In genomic region chr13:48578516-48579166, GRCh38 we compare ENCODE assay signal across 8 cellular contexts. TPM values are rescaled to one million over a fixed set of nuclear protein-coding genes. Genes with fewer than 3 reads are reported as not detected.
A peak's percentile ranks its signal among the peaks of the same experiment; 100 is the strongest.
DNase-seq lines count a peak whose midpoint lies in the region; ATAC-seq, FAIRE-seq and TF ChIP-seq lines count a peak whose summit lies in the region.

No MANE protein-coding gene starts in this region.

- H2AFZ ChIP-seq in HepG2 (ENCODE audit: low read length), result no peak overlapping the region
- H2AFZ ChIP-seq in PC-9, result no peak overlapping the region

- no peak for TF ChIP-seq RAD21 in HepG2 (CRISPR knock-in tag; IDR thresholded peaks at IDR 0.05)

- peak overlapping the region; percentile 18; the same call in 1 of the 2 replicates for H3K4me2 ChIP-seq in HepG2 (ENCODE audit: low read depth, low read length)
- H3K4me2 ChIP-seq in PC-9, result no peak overlapping the region

- no peak for TF ChIP-seq POLR2A in HepG2 (IDR thresholded peaks at IDR 0.05; ENCODE audit: insufficient read depth in 1 of 2, low read depth in 2 of 2, low read length in 2 of 2)
- no peak for TF ChIP-seq POLR2A in GM12892 (IDR thresholded peaks at IDR 0.05; ENCODE audit: low read depth, low read length)

- no peaks in the 10 kb centered on the region for H3K9me2 ChIP-seq in PC-9 (ENCODE audit: insufficient read depth)

- no peak overlapping the region for H3K27ac ChIP-seq in HepG2 (ENCODE audit: extremely low read length, insufficient read depth, low read length)
- H3K27ac ChIP-seq in PC-9, result no peak overlapping the region

- 90% methylated on average over 3 of the region's 3 CpGs for WGBS in HepG2 (ENCODE audit: low lambda C conversion rate)

- H3K36me3 ChIP-seq in HepG2 (replicated peaks in 1 of 2; ENCODE audit: control insufficient read depth in 1 of 2, insufficient read depth in 2 of 2, low read length in 2 of 2) (no peaks in the 10 kb centered on the region), PC-9 (ENCODE audit: low read depth) (no peaks in the 10 kb centered on the region)

- H3K9me3 ChIP-seq in HepG2 (ENCODE audit: low read length) (no peaks in the 10 kb centered on the region), PC-9 (ENCODE audit: insufficient read depth, low read depth) (no peaks in the 10 kb centered on the region)

- BruUV-seq in HepG2 (replicated peaks; lab: Mats Ljungman, UMichigan) (no TSS peak), PC-9 (replicated peaks; lab: Mats Ljungman, UMichigan) (no TSS peak)

- POLR2A ChIA-PET in HepG2 (lab: Yijun Ruan, JAX) (interaction anchor here (0.9 kb wide), 1 partner anchor 9 kb away, joined by 3 read pairs; no protein-coding TSS in a partner anchor), PC-9 (lab: Charles Lee; ENCODE audit: unreplicated experiment) (interaction anchor here (0.6 kb wide), 1 partner anchor 246 kb away, joined by 3 read pairs; no protein-coding TSS in a partner anchor)

- DNase-seq in HepG2 (ENCODE audit: low spot score) (no peak), PC-9 (no peak), GM12892 (ENCODE audit: insufficient read length) (no peak), SIG-M5 (lab: John Stamatoyannopoulos, UW) (no peak)
- DNase-seq in NK-92 treated with Interleukin-12 subunit alpha and Interleukin-12 subunit beta, amount 100 ng/mL, for 24 hours (lab: John Stamatoyannopoulos, UW), result no peak

- H3K4me3 ChIP-seq in HepG2 (replicated peaks in 1 of 3; ENCODE audit: insufficient read depth in 1 of 3, low read depth in 2 of 3, low read length in 3 of 3) (no peak overlapping the region), PC-9 (no peak overlapping the region)

- no peak for TF ChIP-seq CTCF in HepG2 (CRISPR knock-in tag; IDR thresholded peaks at IDR 0.05)
- no peak for TF ChIP-seq CTCF in PC-9 (conservative IDR thresholded peaks at IDR 0.05)

- H3K4me1 ChIP-seq in HepG2 (ENCODE audit: insufficient read depth, low read length), result peaks cover 78% of the 10 kb centered on the region
- no peaks in the 10 kb centered on the region for H3K4me1 ChIP-seq in PC-9 (replicated peaks; ENCODE audit: insufficient read depth)

- H4K20me1 ChIP-seq in HepG2 (ENCODE audit: insufficient read depth, low read length), result no peaks in the 10 kb centered on the region
- no peaks in the 10 kb centered on the region for H4K20me1 ChIP-seq in PC-9 (ENCODE audit: insufficient read depth)

- FAIRE-seq in HepG2 (lab: Jason Lieb, UNC), result no peak
- FAIRE-seq in GM12892 (lab: Jason Lieb, UNC), result no peak

- H3K9ac ChIP-seq in HepG2 (ENCODE audit: insufficient read depth, low read depth, low read length), result no peak overlapping the region

- no peak for TF ChIP-seq EP300 in HepG2 (IDR thresholded peaks at IDR 0.05; ENCODE audit: low read depth in 2 of 2, low read length in 2 of 2)
- TF ChIP-seq EP300 in HepG2 (CRISPR knock-in tag; IDR thresholded peaks at IDR 0.05; ENCODE audit: borderline replicate concordance), result no peak

- H3K27me3 ChIP-seq in HepG2 (ENCODE audit: control insufficient read depth in 1 of 2, insufficient read depth in 2 of 2, low read length in 2 of 2), result no peaks in the 10 kb centered on the region
- peaks cover 8% of the 10 kb centered on the region; the same call in 1 of the 2 replicates for H3K27me3 ChIP-seq in PC-9 (ENCODE audit: insufficient read depth, low read depth)

- CTCF ChIA-PET in HepG2 (lab: Yijun Ruan, JAX; ENCODE audit: low intra/inter-chr PET ratio, low total read pairs) (no interaction called here), PC-9 (lab: Charles Lee) (interaction anchor here (0.7 kb wide), 1 partner anchor 761 kb away, joined by 3 read pairs; no protein-coding TSS in a partner anchor)

- intact Hi-C loops in HepG2 (cut with micrococcal nuclease; ENCODE audit: unreplicated experiment) (loop anchor here (10.0 kb wide), 1 partner anchor 174 kb away; no protein-coding TSS in a partner anchor), PC-9 (cut with micrococcal nuclease; ENCODE audit: unreplicated experiment) (no loop called here)

- H3F3A ChIP-seq in PC-9 (ENCODE audit: insufficient read depth, low read depth), result no peaks in the 10 kb centered on the region

- no peaks in the 10 kb centered on the region for H3K79me2 ChIP-seq in HepG2 (ENCODE audit: insufficient read depth, low read length)
- H3K79me2 ChIP-seq in PC-9 (ENCODE audit: low read depth), result no peaks in the 10 kb centered on the region

- in situ Hi-C loops in HepG2 (cut with HindIII; ENCODE audit: extremely low pct_ligation_motif_present, low pct_unique_long_range_greater_than_20kb), result loop anchor here (25.0 kb wide), 1 partner anchor 466 kb away; no protein-coding TSS in a partner anchor

- ATAC-seq in GM18508 (IDR thresholded peaks at IDR 0.05; ENCODE audit: insufficient read depth, unreplicated experiment), result peak; percentile 28
- ATAC-seq in GM21529 (IDR thresholded peaks at IDR 0.05; ENCODE audit: unreplicated experiment), result peak; percentile 45
- ATAC-seq in HG03469 (IDR thresholded peaks at IDR 0.05; ENCODE audit: unreplicated experiment), result peak; percentile 42
- no peak for ATAC-seq in HepG2

TF ChIP-seq in HepG2, 621 proteins besides CTCF, POLR2A, EP300 and RAD21 (continues in another document):
- TF ChIP-seq STAG1 (CRISPR knock-in tag; IDR thresholded peaks at IDR 0.05) (no peak), PLSCR1 (CRISPR knock-in tag; IDR thresholded peaks at IDR 0.05; ENCODE audit: borderline replicate concordance) (no peak), PATZ1 (CRISPR knock-in tag; IDR thresholded peaks at IDR 0.05) (no peak)

RNA-seq across cellular contexts. Expression of gene RCBTB2, which starts 45.8 kb away (rescaled TPM):
- total RNA-seq in HepG2 (2016; rRNA removed; fragmentation: Illumina TruSeq; extraction: Trizol) (1.9 and 3.0 TPM in 2 replicates), PC-9 (2021) (1.7 and 2.6 TPM in 2 replicates)
- 0.26 and 0.40 TPM in 2 replicates for total RNA-seq in HepG2 (2016; cell fraction: cytosol; rRNA removed; fragmentation: Illumina TruSeq; extraction: Trizol; ENCODE audit: low read depth)
- total RNA-seq in HepG2 (2016; cell fraction: insoluble cytoplasmic fraction; rRNA removed; fragmentation: Illumina TruSeq; extraction: Trizol), result 2.2 and 2.8 TPM in 2 replicates
- total RNA-seq in HepG2 (2016; cell fraction: membrane; rRNA removed; fragmentation: Illumina TruSeq; extraction: Trizol), result 0.86 and 1.1 TPM in 2 replicates
- 2.0 and 4.1 TPM in 2 replicates for total RNA-seq in HepG2 (2016; cell fraction: nucleus; rRNA removed; fragmentation: Illumina TruSeq; extraction: Trizol)
- 1.8 and 2.7 TPM in 2 replicates for polyA plus RNA-seq in HepG2 (2011; rRNA removed)
- polyA plus RNA-seq in HepG2 (2011; cell fraction: cytosol; rRNA removed), result 1.3 and 1.6 TPM in 2 replicates
- 1.8 and 2.5 TPM in 2 replicates for polyA plus RNA-seq in HepG2 (2011; cell fraction: nucleus; rRNA removed)
- polyA plus RNA-seq in HepG2 (2012), result 1.2 and 1.6 TPM in 2 replicates
- 0.16 and 0.17 TPM in 2 replicates for polyA plus RNA-seq in HepG2 (2016; cell fraction: cytosol; fragmentation: Illumina TruSeq; extraction: Trizol; ENCODE audit: low read depth)
- polyA plus RNA-seq in HepG2 (2016; cell fraction: insoluble cytoplasmic fraction; fragmentation: Illumina TruSeq; extraction: Trizol; ENCODE audit: low read depth), result 2.0 and 2.2 TPM in 2 replicates
- polyA plus RNA-seq in HepG2 (2016; cell fraction: membrane; fragmentation: Illumina TruSeq; extraction: Trizol; ENCODE audit: low read depth), result 0.30 and 0.35 TPM in 2 replicates
- polyA plus RNA-seq in HepG2 (2016; cell fraction: nucleus; fragmentation: Illumina TruSeq; extraction: Trizol; ENCODE audit: insufficient read depth, low read depth), result 3.2 and 3.5 TPM in 2 replicates
- 3.5 and 3.8 TPM in 2 replicates for polyA minus RNA-seq in HepG2 (2011; rRNA and poly(A)+ RNA removed; ENCODE audit: low replicate concordance)
- 1.2 and 1.4 TPM in 2 replicates for polyA minus RNA-seq in HepG2 (2011; cell fraction: cytosol; rRNA and poly(A)+ RNA removed)
- 3.1 and 4.5 TPM in 2 replicates for polyA minus RNA-seq in HepG2 (2011; cell fraction: nucleus; rRNA and poly(A)+ RNA removed)
- 11.4 TPM for polyA plus RNA-seq in GM12892 (2012; ENCODE audit: missing spikeins)
